Comparison of ENCODE assay signal across 8 cellular contexts in the genomic region with DNA sequence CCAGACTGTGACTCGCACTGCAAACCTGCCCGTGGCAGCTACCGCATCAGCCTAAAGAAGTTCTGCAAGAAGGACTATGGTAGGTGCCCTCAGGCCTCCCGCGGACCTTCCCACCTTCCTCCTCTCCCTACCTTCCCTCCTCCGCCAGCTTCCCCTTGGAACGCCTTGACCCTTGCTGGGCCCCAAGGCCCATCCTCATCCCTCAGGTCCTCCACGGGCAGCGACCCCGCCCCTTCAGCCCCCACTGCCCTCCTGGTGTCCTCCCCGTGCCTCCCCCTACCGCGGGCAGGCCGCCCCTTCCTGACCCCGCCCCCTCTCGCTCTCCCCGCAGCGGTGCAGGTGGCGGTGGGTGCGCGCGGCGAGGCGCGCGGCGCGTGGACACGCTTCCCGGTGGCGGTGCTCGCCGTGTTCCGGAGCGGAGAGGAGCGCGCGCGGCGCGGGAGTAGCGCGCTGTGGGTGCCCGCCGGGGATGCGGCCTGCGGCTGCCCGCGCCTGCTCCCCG. TPM values are rescaled to one million over a fixed set of nuclear protein-coding genes. Genes with fewer than 3 reads are reported as not detected.
DNase-seq lines count a peak whose midpoint lies in the region; ATAC-seq, FAIRE-seq and TF ChIP-seq lines count a peak whose summit lies in the region.

No MANE protein-coding gene starts in this region.

- no peak for TF ChIP-seq CTCF in bronchial epithelial cell (IDR thresholded peaks at IDR 0.05; ENCODE audit: insufficient read depth, low read length, severe bottlenecking)

- FAIRE-seq in bronchial epithelial cell (lab: Jason Lieb, UNC) = no peak

- H3K27me3 ChIP-seq in bronchial epithelial cell (ENCODE audit: control insufficient read depth, insufficient read depth, low read length) = no peaks in the 10 kb centered on the region

- DNase-seq in NCI-H748 (lab: John Stamatoyannopoulos, UW; ENCODE audit: unreplicated experiment) (peak; percentile 27), NCI-H748 treated with DMSO at 0.1 percent for 48 hours (lab: John Stamatoyannopoulos, UW) (no peak), NCI-H82 treated with DMSO at 0.1 percent for 48 hours (lab: John Stamatoyannopoulos, UW; ENCODE audit: unreplicated experiment) (peak; percentile 61), bronchial epithelial cell (ENCODE audit: low read depth) (no peak), retina (peak; percentile 40), sciatic nerve (ENCODE audit: low spot score) (no peak), Kasumi-1 (lab: John Stamatoyannopoulos, UW) (no peak)

- H3K36me3 ChIP-seq in bronchial epithelial cell (ENCODE audit: control insufficient read depth, insufficient read depth, low read length) = no peaks in the 10 kb centered on the region

- no peak for ATAC-seq in HG02981 (IDR thresholded peaks at IDR 0.05; ENCODE audit: unreplicated experiment)
- no peak for ATAC-seq in sciatic nerve

- peak overlapping the region; percentile 31 for H3K4me3 ChIP-seq in bronchial epithelial cell (ENCODE audit: low read depth, low read length)

- intact Hi-C loops in sciatic nerve (cut with DNase I) = no loop called here

RNA-seq across cellular contexts. Expression of a gene that starts 1.5 kb away (rescaled TPM):
- total RNA-seq in bronchial epithelial cell = 4.7 and 5.4 TPM in 2 replicates
- total RNA-seq in sciatic nerve = 15.4 TPM

RNA-seq across cellular contexts. Expression of a gene that starts 2.4 kb away (rescaled TPM):
- total RNA-seq in bronchial epithelial cell (under 0.01 TPM in 1 of 2 replicates, not detected in the other), sciatic nerve (0.36 TPM)

RNA-seq across cellular contexts. Expression of a gene that starts 13.6 kb away (rescaled TPM):
- total RNA-seq in bronchial epithelial cell = 0.53 and 0.64 TPM in 2 replicates
- 0.58 TPM for total RNA-seq in sciatic nerve

RNA-seq across cellular contexts. Expression of a gene that starts 40.3 kb away (rescaled TPM):
- total RNA-seq in bronchial epithelial cell = 7.9 and 13.2 TPM in 2 replicates
- 134 TPM for total RNA-seq in sciatic nerve

RNA-seq across cellular contexts. Expression of a gene that starts 44.2 kb away (rescaled TPM):
- total RNA-seq in bronchial epithelial cell = 3.9 and 5.4 TPM in 2 replicates
- total RNA-seq in sciatic nerve = 1.8 TPM

Comparison
In these comparisons a context has a peak if more than half of its experiments do, and no peak if none do; other contexts are left out.
1. DNase-seq: peak in NCI-H748 (single experiment), NCI-H82 treated with DMSO at 0.1 percent for 48 hours (single experiment) and retina (single experiment); none in NCI-H748 treated with DMSO at 0.1 percent for 48 hours (single experiment), bronchial epithelial cell (single experiment), sciatic nerve (single experiment) and Kasumi-1 (0 of 2).